Comparison of ENCODE assay signal across 1 cellular context in genomic region chr9:23590601-23591000, GRCh38.
TF ChIP-seq lines count a peak whose summit lies in the region.

No MANE protein-coding gene starts in this region.

TF ChIP-seq in GM12878, 131 proteins besides CTCF, POLR2A, EP300 and RAD21 (continued from another document):
- TF ChIP-seq E4F1 (IDR thresholded peaks at IDR 0.05; ENCODE audit: borderline replicate concordance, partially characterized antibody) (no peak), SIN3A (IDR thresholded peaks at IDR 0.05; ENCODE audit: low read depth, low read length) (no peak), ZNF217 (IDR thresholded peaks at IDR 0.05) (no peak), ZNF622 (IDR thresholded peaks at IDR 0.05) (no peak), ZBTB4 (CRISPR knock-in tag; IDR thresholded peaks at IDR 0.05) (no peak), KAT2A (conservative IDR thresholded peaks at IDR 0.05; ENCODE audit: control insufficient read depth, low read depth, low read length) (no peak), IKZF1 (conservative IDR thresholded peaks at IDR 0.05) (no peak)
